In genomic region chr5:107570805-107571531, GRCh38 we compare ENCODE assay signal across 8 cellular contexts.
A peak's percentile ranks its signal among the peaks of the same experiment; 100 is the strongest.
DNase-seq lines count a peak whose midpoint lies in the region; ATAC-seq and TF ChIP-seq lines count a peak whose summit lies in the region.

No MANE protein-coding gene starts in this region.

- peaks cover 39% of the 10 kb centered on the region for H3K27me3 Mint-ChIP-seq in T-helper 2 cell treated with Interferon-gamma antibody and Interleukin-4, amounts not matched to agents 5 μg/mL and 100 μg/mL, for 36 hours (ENCODE audit: low read depth)

- peaks cover 16% of the 10 kb centered on the region for H3K4me1 Mint-ChIP-seq in T-helper 2 cell treated with Interferon-gamma antibody and Interleukin-4, amounts not matched to agents 5 μg/mL and 100 μg/mL, for 36 hours (ENCODE audit: low read depth)

- H3K36me3 Mint-ChIP-seq in T-helper 2 cell treated with Interferon-gamma antibody and Interleukin-4, amounts not matched to agents 5 μg/mL and 100 μg/mL, for 36 hours (ENCODE audit: low read depth) = no peaks in the 10 kb centered on the region

- H3K4me1 ChIP-seq in esophagus (ENCODE audit: control insufficient read depth in 2 of 2, insufficient read depth in 2 of 2, low read length in 1 of 2) = peaks cover 0 to 2% of the 10 kb centered on the region in 2 donors

- peak overlapping the region; percentile 74 for H3K4me3 Mint-ChIP-seq in T-helper 2 cell treated with Interferon-gamma antibody and Interleukin-4, amounts not matched to agents 5 μg/mL and 100 μg/mL, for 36 hours

- H3K27ac ChIP-seq in esophagus (ENCODE audit: low read depth in 2 of 2, low read length in 1 of 2) = peak overlapping the region; percentile 83 to 96

- peak overlapping the region in 1 of 2 donors; percentile 48 for H3K4me3 ChIP-seq in esophagus (ENCODE audit: low read depth in 1 of 2, low read length in 2 of 2)

- H3K27ac Mint-ChIP-seq in T-helper 2 cell treated with Interferon-gamma antibody and Interleukin-4, amounts not matched to agents 5 μg/mL and 100 μg/mL, for 36 hours = peak overlapping the region; percentile 42

- H3K9me3 Mint-ChIP-seq in T-helper 2 cell treated with Interferon-gamma antibody and Interleukin-4, amounts not matched to agents 5 μg/mL and 100 μg/mL, for 36 hours = no peaks in the 10 kb centered on the region

- ATAC-seq in GM19452 (IDR thresholded peaks at IDR 0.05; ENCODE audit: unreplicated experiment) = peak; percentile 85
- peak; percentile 83 for ATAC-seq in HG03442 (IDR thresholded peaks at IDR 0.05; ENCODE audit: unreplicated experiment)
- peak; percentile 3 for ATAC-seq in omental fat pad (ENCODE audit: low FRiP score)

- H3K27me3 ChIP-seq in esophagus (ENCODE audit: control insufficient read depth in 1 of 2, insufficient read depth in 2 of 2, low read length in 2 of 2) = no peaks in the 10 kb centered on the region

- TF ChIP-seq CTCF in omental fat pad (IDR thresholded peaks at IDR 0.05) = no peak

- 34 to 38% methylated on average over 14 of the region's 14 CpGs for WGBS in esophagus, 2 donors

- H3K36me3 ChIP-seq in esophagus (ENCODE audit: control insufficient read depth in 2 of 2, insufficient read depth in 2 of 2, low read length in 1 of 2) = no peaks in the 10 kb centered on the region

- DNase-seq in ELF-1 (ENCODE audit: low read depth, low spot score) = peak; percentile 58
- DNase-seq in T-helper 2 cell treated with Interferon-gamma antibody and Interleukin-4, amounts not matched to agents 5 μg/mL and 100 μg/mL, for 36 hours (ENCODE audit: low spot score) = peak; percentile 25
- no peak for DNase-seq in omental fat pad (ENCODE audit: low spot score)
- no peak for DNase-seq in dedifferentiated amniotic fluid mesenchymal stem cell (ENCODE audit: extremely low spot score)
- no peak for DNase-seq in hippocampal formation (lab: John Stamatoyannopoulos, UW)

- H3K9me3 ChIP-seq in esophagus (ENCODE audit: control insufficient read depth in 2 of 2, insufficient read depth in 1 of 2, low read depth in 1 of 2, low read length in 1 of 2) = no peaks in the 10 kb centered on the region

Comparison
In these comparisons a context has a peak if more than half of its experiments do, and no peak if none do; other contexts are left out.
1. DNase-seq: peak in ELF-1 (single experiment) and T-helper 2 cell treated with Interferon-gamma antibody and Interleukin-4, amounts not matched to agents 5 μg/mL and 100 μg/mL, for 36 hours (single experiment); none in omental fat pad (single experiment), dedifferentiated amniotic fluid mesenchymal stem cell (single experiment) and hippocampal formation (0 of 2).
2. ATAC-seq: peak in every context shown above with its lines; median percentile 85 in GM19452; 83 in HG03442; 3 in omental fat pad.